In genomic region chr2:212713681-212714080, GRCh38 we compare ENCODE assay signal across 28 cellular contexts.
"Had no signal": no experiment of that assay in that cellular context is flagged by ENCODE, and none has a peak within 500 bp of the region (broad histone marks: within the 10 kb centered on the region; RNA-seq: fewer than 3 reads in every experiment).

No MANE protein-coding gene starts in this region.

- H3K9me3 Mint-ChIP-seq: activated CD8-positive, alpha-beta T cell treated with anti-CD3 and anti-CD28 coated beads for 36 hours; activated naive CD4-positive, alpha-beta T cell treated with anti-CD3 and anti-CD28 coated beads, Interleukin-2, amount 10 ng/mL, durations not matched to agents 7 days and 5 days; activated naive CD8-positive, alpha-beta T cell treated with anti-CD3 and anti-CD28 coated beads for 36 hours; activated T-helper 2 cell treated with anti-CD3 and anti-CD28 coated beads, Interferon-gamma antibody, Interleukin-2, Interleukin-4, amounts not matched to agents 10 μg/mL and 5 μg/mL and 100 μg/mL, durations not matched to agents 14 hours and 24 hours and 36 hours; T-helper 1 cell treated with Interleukin-12 subunit alpha and Interleukin-12 subunit beta and Interleukin-4 antibody, amounts not matched to agents 30 μg/mL and 1 μg/mL, for 36 hours had no signal

- DNase-seq: activated CD4-positive, alpha-beta T cell treated with anti-CD3 and anti-CD28 coated beads for 4 hours; activated CD8-positive, alpha-beta memory T cell treated with anti-CD3 and anti-CD28 coated beads, Interleukin-2, amount 50 U/mL, for 4 hours; activated CD8-positive, alpha-beta T cell treated with anti-CD3 and anti-CD28 coated beads for 36 hours; activated gamma-delta T cell treated with Interleukin-2 at 50 U/mL for 16 hours; activated naive CD4-positive, alpha-beta T cell treated with anti-CD3 and anti-CD28 coated beads, Interleukin-2, amount 10 ng/mL, durations not matched to agents 7 days and 5 days; activated naive CD8-positive, alpha-beta T cell treated with anti-CD3 and anti-CD28 coated beads for 36 hours; activated T-cell treated with anti-CD3 and anti-CD28 coated beads, Interleukin-2, amount 50 U/mL, for 72 hours; caudate nucleus; Karpas-422; MV-4-11; NCI-H1092 treated with DMSO at 0.1 percent for 48 hours; NCI-H1417 treated with DMSO at 0.1 percent for 48 hours; NCI-H1694 treated with DMSO at 0.1 percent for 48 hours; NCI-H2029 treated with DMSO at 0.1 percent for 48 hours; NCI-H345; NCI-H510A; NCI-H69; NK-92 treated with Interleukin-12 subunit alpha and Interleukin-12 subunit beta, amount 100 ng/mL, for 24 hours; OCI-M1; Peyer's patch; SHP77 had no signal

- H3K4me3 Mint-ChIP-seq: activated CD8-positive, alpha-beta T cell treated with anti-CD3 and anti-CD28 coated beads for 36 hours; activated naive CD4-positive, alpha-beta T cell treated with anti-CD3 and anti-CD28 coated beads, Interleukin-2, amount 10 ng/mL, durations not matched to agents 7 days and 5 days; activated naive CD8-positive, alpha-beta T cell treated with anti-CD3 and anti-CD28 coated beads for 36 hours; activated T-cell treated with anti-CD3 and anti-CD28 coated beads, Interleukin-2, amount 50 U/mL, for 72 hours; T-helper 1 cell treated with Interleukin-12 subunit alpha and Interleukin-12 subunit beta and Interleukin-4 antibody, amounts not matched to agents 30 μg/mL and 1 μg/mL, for 36 hours had no signal

- H3K4me1 Mint-ChIP-seq: activated naive CD4-positive, alpha-beta T cell treated with anti-CD3 and anti-CD28 coated beads, Interleukin-2, amount 10 ng/mL, durations not matched to agents 7 days and 5 days; activated naive CD8-positive, alpha-beta T cell treated with anti-CD3 and anti-CD28 coated beads for 36 hours had no signal

- H3K27me3 ChIP-seq: Peyer's patch, SJSA1 had no signal

- H3K9me3 ChIP-seq: Peyer's patch, SJSA1 had no signal

- H3K27me3 Mint-ChIP-seq: activated CD8-positive, alpha-beta T cell treated with anti-CD3 and anti-CD28 coated beads for 36 hours; activated naive CD4-positive, alpha-beta T cell treated with anti-CD3 and anti-CD28 coated beads, Interleukin-2, amount 10 ng/mL, durations not matched to agents 7 days and 5 days; activated naive CD8-positive, alpha-beta T cell treated with anti-CD3 and anti-CD28 coated beads for 36 hours had no signal

- ATAC-seq: activated CD4-positive, CD25-positive, alpha-beta regulatory T cell treated with anti-CD3 and anti-CD28 coated beads, Interleukin-2, amount 50 U/mL, for 24 hours; activated CD8-positive, alpha-beta T cell treated with anti-CD3 and anti-CD28 coated beads for 36 hours; activated T-cell treated with anti-CD3 and anti-CD28 coated beads, Interleukin-2, amount 50 U/mL, for 72 hours; K562; SK-N-SH treated with all-trans-retinoic acid at 6 μM for 48 hours had no signal

- H3K36me3 ChIP-seq: Peyer's patch, SJSA1 had no signal

- H3K27ac Mint-ChIP-seq: activated CD8-positive, alpha-beta T cell treated with anti-CD3 and anti-CD28 coated beads for 36 hours; activated naive CD4-positive, alpha-beta T cell treated with anti-CD3 and anti-CD28 coated beads, Interleukin-2, amount 10 ng/mL, durations not matched to agents 7 days and 5 days; activated naive CD8-positive, alpha-beta T cell treated with anti-CD3 and anti-CD28 coated beads for 36 hours; activated T-cell treated with anti-CD3 and anti-CD28 coated beads, Interleukin-2, amount 50 U/mL, for 72 hours; activated T-helper 2 cell treated with anti-CD3 and anti-CD28 coated beads, Interferon-gamma antibody, Interleukin-2, Interleukin-4, amounts not matched to agents 10 μg/mL and 5 μg/mL and 100 μg/mL, durations not matched to agents 14 hours and 24 hours and 36 hours; T-helper 1 cell treated with Interleukin-12 subunit alpha and Interleukin-12 subunit beta and Interleukin-4 antibody, amounts not matched to agents 30 μg/mL and 1 μg/mL, for 36 hours had no signal

- H3K4me1 ChIP-seq: Peyer's patch had no signal

- H3K27ac ChIP-seq: Peyer's patch, RWPE1, SJSA1 had no signal

- H3K36me3 Mint-ChIP-seq: activated naive CD4-positive, alpha-beta T cell treated with anti-CD3 and anti-CD28 coated beads, Interleukin-2, amount 10 ng/mL, durations not matched to agents 7 days and 5 days; activated naive CD8-positive, alpha-beta T cell treated with anti-CD3 and anti-CD28 coated beads for 36 hours had no signal

- H3K4me3 ChIP-seq: K562, Peyer's patch, SJSA1 had no signal
